ENCODE assay signal across 8 cellular contexts in the genomic region with DNA sequence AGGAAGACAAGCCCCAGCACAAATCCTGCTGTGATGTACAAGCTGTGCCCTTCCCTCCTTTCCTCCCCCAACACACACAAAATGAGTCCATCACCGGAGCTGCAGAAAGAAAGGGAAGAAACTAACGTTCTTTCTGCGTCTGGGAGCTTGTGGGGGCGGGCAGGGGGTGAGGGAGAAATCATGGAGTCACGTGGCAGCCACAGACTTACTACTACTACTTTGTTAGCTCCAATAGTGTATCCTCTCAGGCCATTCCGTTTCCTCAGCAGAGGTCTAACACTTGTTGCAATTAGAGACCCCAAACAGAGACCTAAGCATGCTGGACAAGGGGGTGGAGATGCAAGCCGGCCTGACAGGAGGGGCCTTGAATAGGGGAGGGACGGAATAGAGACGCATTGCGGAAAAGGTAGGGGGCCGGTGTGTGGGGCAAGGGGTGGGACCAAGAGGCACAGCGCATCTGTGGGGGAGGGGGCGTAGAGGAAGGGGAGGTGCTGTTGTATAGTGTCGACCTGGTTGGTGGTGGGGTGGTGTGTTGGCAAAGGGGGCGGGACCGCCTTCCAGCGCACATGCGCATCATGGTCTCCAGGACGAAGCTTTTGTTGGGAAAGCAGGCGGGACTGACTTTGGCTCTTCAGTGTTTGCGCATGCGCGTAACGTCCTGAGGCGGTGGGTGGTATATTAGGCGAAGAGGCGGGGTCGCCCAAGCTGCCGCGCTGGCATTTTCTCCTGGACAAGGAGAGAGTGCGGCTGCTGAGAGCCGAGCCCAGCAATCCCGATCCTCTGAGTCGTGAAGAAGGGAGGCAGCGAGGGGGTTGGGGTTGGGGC. TPM values are rescaled to one million over a fixed set of nuclear protein-coding genes. Genes with fewer than 3 reads are reported as not detected.
DNase-seq lines count a peak whose midpoint lies in the region; ATAC-seq, FAIRE-seq and TF ChIP-seq lines count a peak whose summit lies in the region.

A gene with protein sequence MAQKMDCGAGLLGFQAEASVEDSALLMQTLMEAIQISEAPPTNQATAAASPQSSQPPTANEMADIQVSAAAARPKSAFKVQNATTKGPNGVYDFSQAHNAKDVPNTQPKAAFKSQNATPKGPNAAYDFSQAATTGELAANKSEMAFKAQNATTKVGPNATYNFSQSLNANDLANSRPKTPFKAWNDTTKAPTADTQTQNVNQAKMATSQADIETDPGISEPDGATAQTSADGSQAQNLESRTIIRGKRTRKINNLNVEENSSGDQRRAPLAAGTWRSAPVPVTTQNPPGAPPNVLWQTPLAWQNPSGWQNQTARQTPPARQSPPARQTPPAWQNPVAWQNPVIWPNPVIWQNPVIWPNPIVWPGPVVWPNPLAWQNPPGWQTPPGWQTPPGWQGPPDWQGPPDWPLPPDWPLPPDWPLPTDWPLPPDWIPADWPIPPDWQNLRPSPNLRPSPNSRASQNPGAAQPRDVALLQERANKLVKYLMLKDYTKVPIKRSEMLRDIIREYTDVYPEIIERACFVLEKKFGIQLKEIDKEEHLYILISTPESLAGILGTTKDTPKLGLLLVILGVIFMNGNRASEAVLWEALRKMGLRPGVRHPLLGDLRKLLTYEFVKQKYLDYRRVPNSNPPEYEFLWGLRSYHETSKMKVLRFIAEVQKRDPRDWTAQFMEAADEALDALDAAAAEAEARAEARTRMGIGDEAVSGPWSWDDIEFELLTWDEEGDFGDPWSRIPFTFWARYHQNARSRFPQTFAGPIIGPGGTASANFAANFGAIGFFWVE (plus strand): TSS at position 703 of the 825 bp plus-strand sequence. CDS start 682 bp downstream, outside the sequence.

- peak; percentile 88 for TF ChIP-seq POLR2A in A549 (IDR thresholded peaks at IDR 0.05; ENCODE audit: low read length)

- H3K4me3 ChIP-seq in A549: peak within 1 kb of the TSS; percentile 67

- CTCF ChIA-PET in A549 (lab: Yijun Ruan, JAX): interaction anchor here (2.2 kb wide), 1 partner anchor 406 kb away, joined by 7 read pairs; no protein-coding TSS in a partner anchor

- peak within 1 kb of the TSS; percentile 81 for H3K4me2 ChIP-seq in A549

- ATAC-seq in A549 (peak; percentile 79 to 95), GM18858 (IDR thresholded peaks at IDR 0.05; ENCODE audit: unreplicated experiment) (peak; percentile 55), HG03097 (IDR thresholded peaks at IDR 0.05; ENCODE audit: low FRiP score, unreplicated experiment) (peak; percentile 63)

- peak; percentile 87 for FAIRE-seq in A549 (lab: Jason Lieb, UNC)

- POLR2A ChIA-PET in A549 (lab: Yijun Ruan, JAX): interaction anchor here (0.6 to 1.2 kb wide), 5 partner anchors 80 to 621 kb away, joined by 3 to 6 read pairs (median 4); a partner anchor contains a TSS

- WGBS in A549 (ENCODE audit: missing lambda C conversion rate): 8% methylated on average over 16 of the region's 35 CpGs

- no peak for TF ChIP-seq EP300 in A549 (IDR thresholded peaks at IDR 0.05)

- TF ChIP-seq CTCF in A549 (IDR thresholded peaks at IDR 0.05): no peak

- peak; percentile 55 to 96 for DNase-seq in A549 (ENCODE audit: low read depth in 1 of 2, low spot score in 1 of 2)
- peak; percentile 76 for DNase-seq in NCI-H345 treated with DMSO at 0.1 percent for 48 hours (lab: John Stamatoyannopoulos, UW; ENCODE audit: unreplicated experiment)
- peak; percentile 45 to 68 for DNase-seq in activated CD4-positive, alpha-beta T cell treated with anti-CD3 and anti-CD28 coated beads, Interleukin-2, amount 50 U/mL, for 24 hours (ENCODE audit: low read depth in 1 of 2, low spot score in 1 of 2)
- DNase-seq in dedifferentiated amniotic fluid mesenchymal stem cell (ENCODE audit: extremely low spot score): peak; percentile 83
- peak; percentile 98 for DNase-seq in left kidney (ENCODE audit: low read depth, low spot score)
- peak; percentile 79 to 81 for DNase-seq in stimulated activated CD4-positive, alpha-beta T cell treated with anti-CD3 and anti-CD28 coated beads, Interleukin-2, amount 100 ng/mL, for 24 hours

- H3K4me1 ChIP-seq in A549: no peaks in the 10 kb centered on the region

- TF ChIP-seq RAD21 in A549 (conservative IDR thresholded peaks at IDR 0.05 in 1 of 2, IDR thresholded peaks at IDR 0.05 in 1 of 2): no peak

- peak within 1 kb of the TSS; percentile 81 to 97 for H3K27ac ChIP-seq in A549

- no peaks in the 10 kb centered on the region for H3K9me3 ChIP-seq in A549

TF ChIP-seq in A549, 52 proteins besides CTCF, POLR2A, EP300 and RAD21:
- TF ChIP-seq, protein P1, sequence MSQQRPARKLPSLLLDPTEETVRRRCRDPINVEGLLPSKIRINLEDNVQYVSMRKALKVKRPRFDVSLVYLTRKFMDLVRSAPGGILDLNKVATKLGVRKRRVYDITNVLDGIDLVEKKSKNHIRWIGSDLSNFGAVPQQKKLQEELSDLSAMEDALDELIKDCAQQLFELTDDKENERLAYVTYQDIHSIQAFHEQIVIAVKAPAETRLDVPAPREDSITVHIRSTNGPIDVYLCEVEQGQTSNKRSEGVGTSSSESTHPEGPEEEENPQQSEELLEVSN (IDR thresholded peaks at IDR 0.05; ENCODE audit: borderline replicate concordance, low read depth): 0 out of 2 replicates have a peak, but pooled peaks have one; percentile 22
- TF ChIP-seq HOXB5 (CRISPR knock-in tag; IDR thresholded peaks at IDR 0.05) (no peak), POLR2AphosphoS2 (conservative IDR thresholded peaks at IDR 0.05; ENCODE audit: low read length) (no peak), RARB (CRISPR knock-in tag; IDR thresholded peaks at IDR 0.05) (no peak), JUN (IDR thresholded peaks at IDR 0.05) (peak; percentile 55 to 64; a peak in 1 of 5 replicates), MAFK (IDR thresholded peaks at IDR 0.05; ENCODE audit: partially characterized antibody) (peak; percentile 74)
- TF ChIP-seq, protein P2, sequence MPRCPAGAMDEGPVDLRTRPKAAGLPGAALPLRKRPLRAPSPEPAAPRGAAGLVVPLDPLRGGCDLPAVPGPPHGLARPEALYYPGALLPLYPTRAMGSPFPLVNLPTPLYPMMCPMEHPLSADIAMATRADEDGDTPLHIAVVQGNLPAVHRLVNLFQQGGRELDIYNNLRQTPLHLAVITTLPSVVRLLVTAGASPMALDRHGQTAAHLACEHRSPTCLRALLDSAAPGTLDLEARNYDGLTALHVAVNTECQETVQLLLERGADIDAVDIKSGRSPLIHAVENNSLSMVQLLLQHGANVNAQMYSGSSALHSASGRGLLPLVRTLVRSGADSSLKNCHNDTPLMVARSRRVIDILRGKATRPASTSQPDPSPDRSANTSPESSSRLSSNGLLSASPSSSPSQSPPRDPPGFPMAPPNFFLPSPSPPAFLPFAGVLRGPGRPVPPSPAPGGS (IDR thresholded peaks at IDR 0.05): peak; percentile 63; the same call in 1 of the 3 replicates
- TF ChIP-seq, protein P3, sequence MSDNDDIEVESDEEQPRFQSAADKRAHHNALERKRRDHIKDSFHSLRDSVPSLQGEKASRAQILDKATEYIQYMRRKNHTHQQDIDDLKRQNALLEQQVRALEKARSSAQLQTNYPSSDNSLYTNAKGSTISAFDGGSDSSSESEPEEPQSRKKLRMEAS (IDR thresholded peaks at IDR 0.05): 0 out of 2 replicates have a peak, but pooled peaks have one; percentile 32

RNA-seq across cellular contexts. Expression of the gene that starts here (rescaled TPM):
- polyA plus RNA-seq in A549 (2011; rRNA removed) (85.7 and 102 TPM in 2 replicates), A549 (2017; fragmentation: RNase III; extraction: RNeasy Plus Mini Kit Qiagen cat#74134 plus additional on column Dnase treatment) (62.2 to 84.1 TPM (median 79.5 TPM) in 3 replicates)
- polyA plus RNA-seq in A549 (2012; cell fraction: cytosol; rRNA removed): 38.4 and 49.6 TPM in 2 replicates
- polyA plus RNA-seq in A549 (2012; cell fraction: nucleus; rRNA removed): 90.1 and 106 TPM in 2 replicates
- polyA minus RNA-seq in A549 (2011; rRNA and poly(A)+ RNA removed): 99.2 and 105 TPM in 2 replicates

Comparison
In these comparisons a context has a peak if more than half of its experiments do, and no peak if none do; other contexts are left out.
1. Peak in every context shown above with its lines: DNase-seq, ATAC-seq, H3K4me3 ChIP-seq and H3K27ac ChIP-seq.